Comparison of ENCODE assay signal across 9 cellular contexts in genomic region chr16:53159781-53160436, GRCh38.
DNase-seq lines count a peak whose midpoint lies in the region; ATAC-seq and TF ChIP-seq lines count a peak whose summit lies in the region.
"Had no signal": no experiment of that assay in that cellular context is flagged by ENCODE, and none has a peak within 500 bp of the region (broad histone marks: within the 10 kb centered on the region; RNA-seq: fewer than 3 reads in every experiment).

No MANE protein-coding gene starts in this region.

- DNase-seq in NCI-H1436 (lab: John Stamatoyannopoulos, UW) (peak; percentile 20), NCI-H1436 treated with DMSO at 0.1 percent for 48 hours (lab: John Stamatoyannopoulos, UW) (no peak), GM20000 (ENCODE audit: low spot score) (peak; percentile 38), NCI-H1092 (lab: John Stamatoyannopoulos, UW) (peak; percentile 14), hepatic stellate cell (ENCODE audit: low spot score) (peak; percentile 27), spleen (no peak), NCI-H2029 treated with DMSO at 0.1 percent for 48 hours (lab: John Stamatoyannopoulos, UW) (no peak)

- H3K4me3 Mint-ChIP-seq in activated T-helper 17 cell treated with anti-CD3 and anti-CD28 coated beads, Interleukin-2, amount 50 U/mL, for 72 hours: no peak overlapping the region

- H3K9me3 Mint-ChIP-seq in activated T-helper 17 cell treated with anti-CD3 and anti-CD28 coated beads, Interleukin-2, amount 50 U/mL, for 72 hours: no peaks in the 10 kb centered on the region

- H3K4me1 ChIP-seq in spleen: peaks cover 0 to 7% (median 0%) of the 10 kb centered on the region in 6 donors
- H3K4me1 ChIP-seq: BLaER1 treated with 17β-estradiol and CSF1 and Interleukin-3, amounts not matched to agents 10 nM and 100 nM had no signal

- H3K27me3 ChIP-seq in spleen (replicated peaks in 1 of 7): no peaks in the 10 kb centered on the region
- H3K27me3 ChIP-seq: BLaER1 treated with 17β-estradiol and CSF1 and Interleukin-3, amounts not matched to agents 10 nM and 100 nM had no signal

- 65 to 76% (median 69%) methylated on average over 6 of the region's 6 CpGs for whole genome bisulfite sequencing in spleen, 5 donors

- peaks cover 0 to 59% (median 15%) of the 10 kb centered on the region in 6 donors for H3K36me3 ChIP-seq in spleen

- TF ChIP-seq CTCF in GM20000 (IDR thresholded peaks at IDR 0.05; ENCODE audit: extremely low read depth, missing control alignments): peak; percentile 6
- peak; percentile 46 to 83 (median 71) for TF ChIP-seq CTCF in spleen (IDR thresholded peaks at IDR 0.05 in 8 of 11, conservative IDR thresholded peaks at IDR 0.05 in 3 of 11)

- ATAC-seq in activated T-helper 17 cell treated with anti-CD3 and anti-CD28 coated beads, Interleukin-2, amount 50 U/mL, for 72 hours (replicated peaks): peak; percentile 61

- no peak overlapping the region for H3K4me3 ChIP-seq in spleen
- H3K4me3 ChIP-seq: BLaER1 treated with 17β-estradiol and CSF1 and Interleukin-3, amounts not matched to agents 10 nM and 100 nM had no signal

- no peak overlapping the region for H3K27ac ChIP-seq in spleen
- H3K27ac ChIP-seq: BLaER1 treated with 17β-estradiol and CSF1 and Interleukin-3, amounts not matched to agents 10 nM and 100 nM had no signal

- H3K4me1 Mint-ChIP-seq in activated T-helper 17 cell treated with anti-CD3 and anti-CD28 coated beads, Interleukin-2, amount 50 U/mL, for 72 hours: no peaks in the 10 kb centered on the region

- no peak overlapping the region for H3K27ac Mint-ChIP-seq in activated T-helper 17 cell treated with anti-CD3 and anti-CD28 coated beads, Interleukin-2, amount 50 U/mL, for 72 hours

- intact Hi-C loops in spleen (cut with DNase I; ENCODE audit: low total_unique reads): loop anchor here (10.0 kb wide), 1 partner anchor 105 kb away; the partner anchor contains the start of genes CHD9 and CHD9NB

- no peak for TF ChIP-seq POLR2A in spleen (IDR thresholded peaks at IDR 0.05)

- no peaks in the 10 kb centered on the region for H3K9me3 ChIP-seq in spleen
- H3K9me3 ChIP-seq: BLaER1 treated with 17β-estradiol and CSF1 and Interleukin-3, amounts not matched to agents 10 nM and 100 nM had no signal

- no peaks in the 10 kb centered on the region for H3K27me3 Mint-ChIP-seq in activated T-helper 17 cell treated with anti-CD3 and anti-CD28 coated beads, Interleukin-2, amount 50 U/mL, for 72 hours

- peaks cover 22% of the 10 kb centered on the region for H3K36me3 Mint-ChIP-seq in activated T-helper 17 cell treated with anti-CD3 and anti-CD28 coated beads, Interleukin-2, amount 50 U/mL, for 72 hours (ENCODE audit: low read depth)

Comparison
In these comparisons a context has a peak if more than half of its experiments do, and no peak if none do; other contexts are left out.
1. DNase-seq: peak in NCI-H1436 (single experiment), GM20000 (single experiment), NCI-H1092 (single experiment) and hepatic stellate cell (single experiment); none in NCI-H1436 treated with DMSO at 0.1 percent for 48 hours (single experiment), spleen (single experiment) and NCI-H2029 treated with DMSO at 0.1 percent for 48 hours (single experiment).